30 cellular contexts compared by ENCODE assay signal in genomic region chr19:38978315-38978689, GRCh38. TPM values are rescaled to one million over a fixed set of nuclear protein-coding genes. Genes with fewer than 3 reads are reported as not detected.
A peak's percentile ranks its signal among the peaks of the same experiment; 100 is the strongest.
DNase-seq lines count a peak whose midpoint lies in the region; ATAC-seq, FAIRE-seq and TF ChIP-seq lines count a peak whose summit lies in the region.
"Had no signal": no experiment of that assay in that cellular context is flagged by ENCODE, and none has a peak within 500 bp of the region (broad histone marks: within the 10 kb centered on the region; RNA-seq: fewer than 3 reads in every experiment).

No MANE protein-coding gene starts in this region.

- peaks cover 12% of the 10 kb centered on the region for H3K9me3 Mint-ChIP-seq in activated CD4-positive, alpha-beta T cell treated with anti-CD3 and anti-CD28 coated beads, Interleukin-2, amount 10 ng/mL, durations not matched to agents 7 days and 5 days
- H3K9me3 Mint-ChIP-seq: activated CD8-positive, alpha-beta T cell treated with anti-CD3 and anti-CD28 coated beads for 36 hours had no signal

- H3K36me3 Mint-ChIP-seq in activated CD4-positive, alpha-beta T cell treated with anti-CD3 and anti-CD28 coated beads, Interleukin-2, amount 10 ng/mL, durations not matched to agents 7 days and 5 days (ENCODE audit: low read depth) = no peaks in the 10 kb centered on the region

- peaks cover 12% of the 10 kb centered on the region for H3K4me1 ChIP-seq in MM.1S (ENCODE audit: low read length)
- peaks cover 14% of the 10 kb centered on the region for H3K4me1 ChIP-seq in endothelial cell of umbilical vein (ENCODE audit: control insufficient read depth, extremely low read depth, insufficient read depth, low read length)
- H3K4me1 ChIP-seq in osteoblast (ENCODE audit: insufficient read depth, low read length) = peaks cover 19% of the 10 kb centered on the region

- H3K9me3 ChIP-seq in MM.1S (replicated peaks; ENCODE audit: insufficient read depth, low read length) (no peaks in the 10 kb centered on the region), endothelial cell of umbilical vein (replicated peaks; ENCODE audit: control insufficient read depth, insufficient read depth, low read length) (no peaks in the 10 kb centered on the region), osteoblast (ENCODE audit: low read depth, low read length) (no peaks in the 10 kb centered on the region)
- H3K9me3 ChIP-seq: esophagus muscularis mucosa, gastrocnemius medialis, lower lobe of right lung, transverse colon had no signal

- no TSS peak for BruUV-seq in endothelial cell of umbilical vein (replicated peaks; lab: Mats Ljungman, UMichigan)

- no peak for FAIRE-seq in endothelial cell of umbilical vein (lab: Jason Lieb, UNC)

- H3K9ac ChIP-seq in MM.1S (ENCODE audit: low read length) = no peak overlapping the region
- no peak overlapping the region for H3K9ac ChIP-seq in endothelial cell of umbilical vein (replicated peaks; ENCODE audit: extremely low read depth, insufficient read depth, low read length)

- ATAC-seq in GM18511 (IDR thresholded peaks at IDR 0.05; ENCODE audit: unreplicated experiment) = no peak
- ATAC-seq: gastrocnemius medialis, lower lobe of right lung had no signal

- H3K9me2 ChIP-seq in MM.1S (replicated peaks; ENCODE audit: insufficient read depth, low read length) = no peaks in the 10 kb centered on the region

- no peak for TF ChIP-seq CTCF in MM.1S (IDR thresholded peaks at IDR 0.05; ENCODE audit: low read length)
- TF ChIP-seq CTCF in endothelial cell of umbilical vein (IDR thresholded peaks at IDR 0.05; ENCODE audit: extremely low read depth in 1 of 2, insufficient read depth in 1 of 2, low read depth in 1 of 2, low read length in 2 of 2) = no peak
- no peak for TF ChIP-seq CTCF in osteoblast (IDR thresholded peaks at IDR 0.05; ENCODE audit: extremely low read depth, low read depth, low read length)
- TF ChIP-seq CTCF in dorsolateral prefrontal cortex (IDR thresholded peaks at IDR 0.05 in 54 of 56, conservative IDR thresholded peaks at IDR 0.05 in 2 of 56; ENCODE audit: low read depth in 1 of 56, partially characterized antibody in 56 of 56) = no peak

- intact Hi-C loops in endothelial cell of umbilical vein (cut with micrococcal nuclease) = no loop called here
- intact Hi-C loops in dorsolateral prefrontal cortex (cut with DNase I) = loop anchor here (5.0 to 10.0 kb wide), 3 partner anchors 54 to 146 kb away; partner anchors contain the start of genes FBXO27 (in 2 of the 2) and PAK4 (in 1 of the 2)

- DNase-seq in activated CD4-positive, alpha-beta T cell treated with anti-CD3 and anti-CD28 coated beads, Interleukin-2, amount 10 ng/mL, durations not matched to agents 7 days and 5 days = no peak
- DNase-seq in activated CD4-positive, alpha-beta T cell treated with anti-CD3 and anti-CD28 coated beads, Interleukin-2, amount 50 U/mL, for 1 hour = no peak
- no peak for DNase-seq in MM.1S
- DNase-seq in endothelial cell of umbilical vein (ENCODE audit: low read depth, low spot score) = no peak
- DNase-seq in osteoblast (ENCODE audit: insufficient read length, low spot score, missing footprints) = no peak
- DNase-seq in dorsolateral prefrontal cortex = no peak
- DNase-seq in NCI-H1930 (lab: John Stamatoyannopoulos, UW) = no peak
- DNase-seq: activated naive CD4-positive, alpha-beta T cell treated with anti-CD3 and anti-CD28 coated beads, Interleukin-2, amount 50 U/mL, for 16 hours; activated T-cell treated with anti-CD3 and anti-CD28 coated beads, Interleukin-2, amount 50 U/mL, for 4 hours; aorta; cerebellar nuclear complex; COR-L47; DMS79 treated with DMSO at 0.1 percent for 48 hours; effector CD8-positive, alpha-beta T cell; gastrocnemius medialis; HCEC 1CT; Kasumi-1; lower lobe of right lung; NCI-H1105; NCI-H2081 treated with DMSO at 0.1 percent for 48 hours; NCI-H446; nucleus accumbens; retina; stomach; transverse colon had no signal

- H3F3A ChIP-seq in MM.1S (ENCODE audit: insufficient read depth, low read length) = no peaks in the 10 kb centered on the region

- H3K27me3 ChIP-seq in MM.1S (replicated peaks; ENCODE audit: insufficient read depth, low read length) (peaks cover 28% of the 10 kb centered on the region), endothelial cell of umbilical vein (ENCODE audit: control insufficient read depth in 2 of 2, insufficient read depth in 2 of 2, low read length in 2 of 2) (no peaks in the 10 kb centered on the region), osteoblast (ENCODE audit: insufficient read depth, low read length) (no peaks in the 10 kb centered on the region), dorsolateral prefrontal cortex (no peaks in the 10 kb centered on the region)

- peaks cover 25% of the 10 kb centered on the region for H3K27me3 Mint-ChIP-seq in activated CD4-positive, alpha-beta T cell treated with anti-CD3 and anti-CD28 coated beads, Interleukin-2, amount 10 ng/mL, durations not matched to agents 7 days and 5 days

- no peak overlapping the region for H3K4me3 Mint-ChIP-seq in activated CD4-positive, alpha-beta T cell treated with anti-CD3 and anti-CD28 coated beads, Interleukin-2, amount 10 ng/mL, durations not matched to agents 7 days and 5 days
- H3K4me3 Mint-ChIP-seq: activated CD8-positive, alpha-beta T cell treated with anti-CD3 and anti-CD28 coated beads for 36 hours; activated T-cell treated with anti-CD3 and anti-CD28 coated beads, Interleukin-2, amount 50 U/mL, for 4 hours had no signal

- H3K36me3 ChIP-seq in MM.1S (replicated peaks; ENCODE audit: insufficient read depth, low read length) (no peaks in the 10 kb centered on the region), endothelial cell of umbilical vein (ENCODE audit: control insufficient read depth in 2 of 2, extremely low read depth in 1 of 2, insufficient read depth in 2 of 2, low read length in 2 of 2) (no peaks in the 10 kb centered on the region), osteoblast (ENCODE audit: insufficient read depth, low read length) (no peaks in the 10 kb centered on the region)
- H3K36me3 ChIP-seq: esophagus muscularis mucosa, gastrocnemius medialis, lower lobe of right lung, stomach, transverse colon had no signal

- no peaks in the 10 kb centered on the region for H3K9me1 ChIP-seq in endothelial cell of umbilical vein (replicated peaks; ENCODE audit: control insufficient read depth, extremely low read depth, insufficient read depth, low read length)

- H3K4me3 ChIP-seq in MM.1S (ENCODE audit: low read length) = no peak overlapping the region
- H3K4me3 ChIP-seq in endothelial cell of umbilical vein (replicated peaks in 1 of 3; ENCODE audit: insufficient read depth in 1 of 3, low read depth in 1 of 3, low read length in 3 of 3) = no peak overlapping the region
- H3K4me3 ChIP-seq in osteoblast (ENCODE audit: insufficient read depth, low read length) = no peak overlapping the region
- no peak overlapping the region for H3K4me3 ChIP-seq in dorsolateral prefrontal cortex
- H3K4me3 ChIP-seq: esophagus muscularis mucosa, gastrocnemius medialis, lower lobe of right lung, stomach, transverse colon had no signal

- dilution Hi-C loops in endothelial cell of umbilical vein (cut with MboI; ENCODE audit: extremely low pct_ligation_motif_present, low sequenced_read_pairs) = no loop called here

- H3K27ac ChIP-seq in MM.1S (ENCODE audit: low read length) (peak overlapping the region; percentile 45; the same call in 1 of the 2 replicates), endothelial cell of umbilical vein (ENCODE audit: insufficient read depth, low read depth, low read length) (no peak overlapping the region), osteoblast (ENCODE audit: low read depth, low read length) (no peak overlapping the region), dorsolateral prefrontal cortex (peak overlapping the region in 24 of 59 donors; percentile 5 to 93 (median 41))
- H3K27ac ChIP-seq: esophagus muscularis mucosa, gastrocnemius medialis, lower lobe of right lung, stomach, transverse colon, VCaP had no signal

- H3K4me1 Mint-ChIP-seq in activated CD4-positive, alpha-beta T cell treated with anti-CD3 and anti-CD28 coated beads, Interleukin-2, amount 10 ng/mL, durations not matched to agents 7 days and 5 days = peaks cover 23% of the 10 kb centered on the region

- peak overlapping the region; percentile 3 for H3K27ac Mint-ChIP-seq in activated CD4-positive, alpha-beta T cell treated with anti-CD3 and anti-CD28 coated beads, Interleukin-2, amount 10 ng/mL, durations not matched to agents 7 days and 5 days
- H3K27ac Mint-ChIP-seq: activated CD8-positive, alpha-beta T cell treated with anti-CD3 and anti-CD28 coated beads for 36 hours had no signal

- H4K20me1 ChIP-seq in MM.1S (ENCODE audit: insufficient read depth, low read length) = no peaks in the 10 kb centered on the region
- H4K20me1 ChIP-seq in endothelial cell of umbilical vein (replicated peaks; ENCODE audit: control insufficient read depth, extremely low read depth, insufficient read depth, low read length) = no peaks in the 10 kb centered on the region
- H4K20me1 ChIP-seq in osteoblast (ENCODE audit: insufficient read depth, low read length) = no peaks in the 10 kb centered on the region

- POLR2A ChIA-PET in activated CD4-positive, alpha-beta T cell treated with anti-CD3 and anti-CD28 coated beads, Interleukin-2, amount 10 ng/mL, durations not matched to agents 7 days and 5 days (lab: Charles Lee) = no interaction called here
- POLR2A ChIA-PET in endothelial cell of umbilical vein (lab: Charles Lee) = no interaction called here

- no peak overlapping the region for H3K4me2 ChIP-seq in MM.1S (ENCODE audit: low read depth, low read length)
- H3K4me2 ChIP-seq in endothelial cell of umbilical vein (ENCODE audit: insufficient read depth, low read length) = no peak overlapping the region
- no peak overlapping the region for H3K4me2 ChIP-seq in osteoblast (ENCODE audit: insufficient read depth, low read length)

- H3K79me2 ChIP-seq in MM.1S (ENCODE audit: low read length) = no peaks in the 10 kb centered on the region
- peaks cover 5% of the 10 kb centered on the region for H3K79me2 ChIP-seq in endothelial cell of umbilical vein (ENCODE audit: control insufficient read depth, insufficient read depth, low read length)
- H3K79me2 ChIP-seq in osteoblast (ENCODE audit: insufficient read depth, low read length) = peaks cover 3% of the 10 kb centered on the region

- H2AFZ ChIP-seq in MM.1S (ENCODE audit: low read length) (no peak overlapping the region; the same call in 1 of the 2 replicates), endothelial cell of umbilical vein (ENCODE audit: low read depth, low read length) (peak overlapping the region; percentile 34), osteoblast (ENCODE audit: low read length) (peak overlapping the region; percentile 70)

- TF ChIP-seq POLR2A in endothelial cell of umbilical vein (IDR thresholded peaks at IDR 0.05; ENCODE audit: low read depth, low read length) = no peak

- CTCF ChIA-PET in activated CD4-positive, alpha-beta T cell treated with anti-CD3 and anti-CD28 coated beads, Interleukin-2, amount 10 ng/mL, durations not matched to agents 7 days and 5 days (lab: Charles Lee) = no interaction called here
- CTCF ChIA-PET in endothelial cell of umbilical vein (lab: Charles Lee) = interaction anchor here (1.0 to 4.5 kb wide), 4 partner anchors 11 to 16 kb away, joined by 3 to 39 read pairs (median 6); no protein-coding TSS in a partner anchor

RNA-seq across cellular contexts. Expression of gene FBXO17, which starts 2.8 kb away (rescaled TPM):
- total RNA-seq in activated CD4-positive, alpha-beta T cell treated with anti-CD3 and anti-CD28 coated beads, Interleukin-2, amount 10 ng/mL, durations not matched to agents 7 days and 5 days = under 1 TPM in 1 of 2 experiments, not detected in 1; 0.35 TPM
- total RNA-seq in endothelial cell of umbilical vein (23.8 and 24.4 TPM in 2 replicates), osteoblast (40.9 and 42.7 TPM in 2 replicates), dorsolateral prefrontal cortex (10 to 100 TPM; 10.0 to 30.0 (median 17.7) TPM)
- polyA plus RNA-seq in endothelial cell of umbilical vein = 21.8 and 24.3 TPM in 2 replicates
- 17.6 and 21.6 TPM in 2 replicates for polyA plus RNA-seq in endothelial cell of umbilical vein (2011; cell fraction: cytosol; rRNA removed)
- 39.2 and 47.2 TPM in 2 replicates for polyA plus RNA-seq in endothelial cell of umbilical vein (2011; cell fraction: nucleus; rRNA removed)
- polyA plus RNA-seq in endothelial cell of umbilical vein (2012) = 29.7 and 37.9 TPM in 2 replicates
- 12.6 and 20.1 TPM in 2 replicates for polyA minus RNA-seq in endothelial cell of umbilical vein
- 1.3 TPM for polyA minus RNA-seq in endothelial cell of umbilical vein (2011; cell fraction: cytosol; rRNA and poly(A)+ RNA removed)
- 10.7 and 15.5 TPM in 2 replicates for polyA minus RNA-seq in endothelial cell of umbilical vein (2011; cell fraction: nucleus; rRNA and poly(A)+ RNA removed)
- total RNA-seq: activated CD8-positive, alpha-beta T cell treated with anti-CD3 and anti-CD28 coated beads for 36 hours; T-helper 1 cell treated with Interleukin-12 subunit alpha and Interleukin-12 subunit beta and Interleukin-4 antibody, amounts not matched to agents 30 ng/mL and 1 ng/mL, for 36 hours had no signal

RNA-seq across cellular contexts. Expression of gene MRPS12, which starts 47.6 kb away (rescaled TPM):
- total RNA-seq in activated CD4-positive, alpha-beta T cell treated with anti-CD3 and anti-CD28 coated beads, Interleukin-2, amount 10 ng/mL, durations not matched to agents 7 days and 5 days = 10 to 100 TPM; 54.8 to 57.5 TPM
- 46.0 and 49.3 TPM in 2 replicates for total RNA-seq in endothelial cell of umbilical vein
- 86.3 and 127 TPM in 2 replicates for polyA plus RNA-seq in endothelial cell of umbilical vein
- polyA plus RNA-seq in endothelial cell of umbilical vein (2011; cell fraction: cytosol; rRNA removed) = 48.6 and 60.2 TPM in 2 replicates
- polyA plus RNA-seq in endothelial cell of umbilical vein (2011; cell fraction: nucleus; rRNA removed) = 18.7 and 23.8 TPM in 2 replicates
- 46.0 and 49.2 TPM in 2 replicates for polyA plus RNA-seq in endothelial cell of umbilical vein (2012)
- 14.9 and 16.0 TPM in 2 replicates for polyA minus RNA-seq in endothelial cell of umbilical vein
- 59.7 TPM for polyA minus RNA-seq in endothelial cell of umbilical vein (2011; cell fraction: cytosol; rRNA and poly(A)+ RNA removed)
- polyA minus RNA-seq in endothelial cell of umbilical vein (2011; cell fraction: nucleus; rRNA and poly(A)+ RNA removed) = 6.3 and 7.9 TPM in 2 replicates
- total RNA-seq in osteoblast = 21.5 and 25.7 TPM in 2 replicates
- total RNA-seq in dorsolateral prefrontal cortex = 10 to 100 TPM; 14.4 to 30.2 (median 21.9) TPM

RNA-seq across cellular contexts. Expression of gene SARS2, which starts 47.7 kb away (rescaled TPM):
- 10 to 100 TPM; 33.4 to 37.9 TPM for total RNA-seq in activated CD4-positive, alpha-beta T cell treated with anti-CD3 and anti-CD28 coated beads, Interleukin-2, amount 10 ng/mL, durations not matched to agents 7 days and 5 days
- total RNA-seq in endothelial cell of umbilical vein (38.5 and 40.3 TPM in 2 replicates), osteoblast (20.3 and 21.7 TPM in 2 replicates), dorsolateral prefrontal cortex (10 to 100 TPM; 17.7 to 57.8 (median 28.6) TPM)
- polyA plus RNA-seq in endothelial cell of umbilical vein = 43.7 and 58.6 TPM in 2 replicates
- 19.3 and 24.4 TPM in 2 replicates for polyA plus RNA-seq in endothelial cell of umbilical vein (2011; cell fraction: cytosol; rRNA removed)
- 169 and 186 TPM in 2 replicates for polyA plus RNA-seq in endothelial cell of umbilical vein (2011; cell fraction: nucleus; rRNA removed)
- 18.8 and 22.5 TPM in 2 replicates for polyA plus RNA-seq in endothelial cell of umbilical vein (2012)
- 25.0 and 37.0 TPM in 2 replicates for polyA minus RNA-seq in endothelial cell of umbilical vein
- polyA minus RNA-seq in endothelial cell of umbilical vein (2011; cell fraction: cytosol; rRNA and poly(A)+ RNA removed) = 28.2 TPM
- polyA minus RNA-seq in endothelial cell of umbilical vein (2011; cell fraction: nucleus; rRNA and poly(A)+ RNA removed) = 37.9 and 41.1 TPM in 2 replicates

RNA-seq across cellular contexts. Expression of gene FBXO27, which starts 54.0 kb away (rescaled TPM):
- not detected for total RNA-seq in activated CD4-positive, alpha-beta T cell treated with anti-CD3 and anti-CD28 coated beads, Interleukin-2, amount 10 ng/mL, durations not matched to agents 7 days and 5 days
- total RNA-seq in endothelial cell of umbilical vein = 4.2 and 6.5 TPM in 2 replicates
- 3.5 and 4.9 TPM in 2 replicates for polyA plus RNA-seq in endothelial cell of umbilical vein
- polyA plus RNA-seq in endothelial cell of umbilical vein (2011; cell fraction: cytosol; rRNA removed) = 2.5 and 3.0 TPM in 2 replicates
- 0.63 and 1.5 TPM in 2 replicates for polyA plus RNA-seq in endothelial cell of umbilical vein (2011; cell fraction: nucleus; rRNA removed)
- 2.9 and 4.7 TPM in 2 replicates for polyA plus RNA-seq in endothelial cell of umbilical vein (2012)
- 4.7 and 9.5 TPM in 2 replicates for polyA minus RNA-seq in endothelial cell of umbilical vein
- polyA minus RNA-seq in endothelial cell of umbilical vein (2011; cell fraction: cytosol; rRNA and poly(A)+ RNA removed) = not detected
- 0.91 and 2.4 TPM in 2 replicates for polyA minus RNA-seq in endothelial cell of umbilical vein (2011; cell fraction: nucleus; rRNA and poly(A)+ RNA removed)
- 4.7 and 5.0 TPM in 2 replicates for total RNA-seq in osteoblast
- total RNA-seq in dorsolateral prefrontal cortex = 10 to 100 TPM; 21.0 to 56.7 (median 37.9) TPM
- total RNA-seq: T-helper 1 cell treated with Interleukin-12 subunit alpha and Interleukin-12 subunit beta and Interleukin-4 antibody, amounts not matched to agents 30 ng/mL and 1 ng/mL, for 36 hours had no signal

Comparison
In these comparisons a context has a peak if more than half of its experiments do, and no peak if none do; other contexts are left out.
1. RNA of gene FBXO17, which starts 2.8 kb away (total RNA-seq): 40.9 to 42.7 TPM in osteoblast, 23.8 to 24.4 TPM in endothelial cell of umbilical vein and 10.0 to 30.0 TPM in dorsolateral prefrontal cortex; 0.35 TPM in activated CD4-positive, alpha-beta T cell treated with anti-CD3 and anti-CD28 coated beads, Interleukin-2, amount 10 ng/mL, durations not matched to agents 7 days and 5 days; every median in the first group is over 4 times any median in the second.